ENCODE assay signal across 29 cellular contexts in genomic region chr19:50580240-50580639, GRCh38. TPM values are rescaled to one million over a fixed set of nuclear protein-coding genes. Genes with fewer than 3 reads are reported as not detected.
"Had no signal": no experiment of that assay in that cellular context is flagged by ENCODE, and none has a peak within 500 bp of the region (broad histone marks: within the 10 kb centered on the region; RNA-seq: fewer than 3 reads in every experiment).

No MANE protein-coding gene starts in this region.

- H3K27ac ChIP-seq: ascending aorta, breast epithelium, coronary artery, dorsolateral prefrontal cortex, esophagus muscularis mucosa, foreskin keratinocyte, gastrocnemius medialis, heart right ventricle had no signal

- H3K4me1 ChIP-seq: ascending aorta, breast epithelium, esophagus muscularis mucosa, foreskin keratinocyte, gastrocnemius medialis, heart right ventricle had no signal

- H3K27me3 ChIP-seq: ascending aorta, dorsolateral prefrontal cortex, foreskin keratinocyte, gastrocnemius medialis had no signal

- H3K9me3 ChIP-seq: ascending aorta, breast epithelium, esophagus muscularis mucosa, gastrocnemius medialis, heart right ventricle had no signal

- ATAC-seq: activated CD4-positive, CD25-positive, alpha-beta regulatory T cell treated with anti-CD3 and anti-CD28 coated beads, Interleukin-2, amount 50 U/mL, for 24 hours; activated naive CD4-positive, alpha-beta T cell treated with anti-CD3 and anti-CD28 coated beads, Interleukin-2, amount 50 U/mL, for 72 hours; foreskin keratinocyte; gastrocnemius medialis; heart right ventricle had no signal

- H3K4me3 ChIP-seq: ascending aorta, breast epithelium, coronary artery, dorsolateral prefrontal cortex, esophagus muscularis mucosa, gastrocnemius medialis, heart right ventricle had no signal

- DNase-seq: activated B cell treated with CpG ODN at 0.5 μM for 24 hours; activated CD4-positive, alpha-beta T cell treated with anti-CD3 and anti-CD28 coated beads for 48 hours; activated CD4-positive, alpha-beta T cell treated with anti-CD3 and anti-CD28 coated beads, Interleukin-2, amount 50 U/mL, for 1 hour; activated CD4-positive, alpha-beta T cell treated with anti-CD3 and anti-CD28 coated beads, Interleukin-2, amount 50 U/mL, for 48 hours; activated CD8-positive, alpha-beta memory T cell treated with anti-CD3 and anti-CD28 coated beads, Interleukin-2, amount 50 U/mL, for 48 hours; activated effector memory CD4-positive, alpha-beta T cell treated with anti-CD3 and anti-CD28 coated beads, Interleukin-2, amount 50 U/mL, for 16 hours; activated naive CD4-positive, alpha-beta T cell treated with anti-CD3 and anti-CD28 coated beads, Interleukin-2, amount 10 ng/mL, durations not matched to agents 7 days and 5 days; activated naive CD8-positive, alpha-beta T cell treated with anti-CD3 and anti-CD28 coated beads, Interleukin-2, amount 10 ng/mL, durations not matched to agents 7 days and 5 days; activated T-cell treated with anti-CD3 and anti-CD28 coated beads for 4 hours; activated T-cell treated with anti-CD3 and anti-CD28 coated beads, Interleukin-2, amount 50 U/mL, for 24 hours; dorsolateral prefrontal cortex; effector memory CD4-positive, alpha-beta T cell; endodermal cell; erythroblast; foreskin keratinocyte; gastrocnemius medialis; glutamatergic neuron; heart right ventricle; T-helper 2 cell had no signal

- H3K36me3 ChIP-seq: ascending aorta, breast epithelium, esophagus muscularis mucosa, gastrocnemius medialis, heart right ventricle had no signal

RNA-seq across cellular contexts. Expression of gene LRRC4B, which starts 12.0 kb away (rescaled TPM):
- total RNA-seq: activated B cell treated with CpG ODN at 0.5 μM for 24 hours; activated naive CD4-positive, alpha-beta T cell treated with anti-CD3 and anti-CD28 coated beads, Interleukin-2, amount 50 U/mL, for 72 hours; activated naive CD8-positive, alpha-beta T cell treated with anti-CD3 and anti-CD28 coated beads, Interleukin-2, amount 10 ng/mL, durations not matched to agents 7 days and 5 days; activated T-helper 2 cell treated with anti-CD3 and anti-CD28 coated beads, Interferon-gamma antibody, Interleukin-2, Interleukin-4, amounts not matched to agents 10 μg/mL and 5 μg/mL and 100 μg/mL, durations not matched to agents 14 hours and 24 hours and 36 hours; foreskin keratinocyte; T-helper 1 cell treated with Interleukin-12 subunit alpha and Interleukin-12 subunit beta and Interleukin-4 antibody, amounts not matched to agents 30 ng/mL and 1 ng/mL, for 36 hours had no signal
- polyA plus RNA-seq: foreskin keratinocyte had no signal

RNA-seq across cellular contexts. Expression of gene SYT3, which starts 59.4 kb away (rescaled TPM):
- total RNA-seq: activated T-helper 1 cell treated with anti-CD3 and anti-CD28 coated beads, Interleukin-12 subunit alpha, Interleukin-12 subunit beta, Interleukin-2, Interleukin-4 antibody, amounts not matched to agents 30 ng/mL and 10 ng/mL and 1 ng/mL, durations not matched to agents 14 hours and 24 hours and 36 hours; activated T-helper 2 cell treated with anti-CD3 and anti-CD28 coated beads, Interferon-gamma antibody, Interleukin-2, Interleukin-4, amounts not matched to agents 10 μg/mL and 5 μg/mL and 100 μg/mL, durations not matched to agents 14 hours and 24 hours and 36 hours; cardiac septum; foreskin keratinocyte; T-helper 1 cell treated with Interleukin-12 subunit alpha and Interleukin-12 subunit beta and Interleukin-4 antibody, amounts not matched to agents 30 ng/mL and 1 ng/mL, for 36 hours had no signal
- polyA plus RNA-seq: foreskin keratinocyte had no signal
